14 cellular contexts compared by ENCODE assay signal in the genomic region with DNA sequence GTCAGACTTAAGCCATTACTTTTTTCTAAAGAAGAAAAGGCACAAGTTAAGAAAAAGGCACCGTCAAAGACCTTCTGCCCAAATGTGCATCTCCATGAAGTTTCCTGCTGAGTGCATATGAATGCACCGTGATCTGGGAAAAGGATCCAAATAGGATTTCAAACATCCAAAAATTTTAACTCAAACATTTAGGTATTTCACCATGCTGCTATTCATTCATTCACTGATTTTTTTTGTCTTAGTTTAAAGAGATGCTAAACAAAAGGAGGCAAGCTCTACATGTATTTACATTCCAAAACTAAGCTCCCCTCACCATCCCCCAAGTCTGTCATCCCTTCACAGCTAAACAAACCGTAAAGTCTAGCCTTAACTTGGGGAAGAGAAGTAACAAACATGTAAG.
"Had no signal": no experiment of that assay in that cellular context is flagged by ENCODE, and none has a peak within 500 bp of the region (broad histone marks: within the 10 kb centered on the region; RNA-seq: fewer than 3 reads in every experiment).

No MANE protein-coding gene starts in this region.

- H3K27me3 ChIP-seq: colonic mucosa, gastroesophageal sphincter, stomach had no signal

- ATAC-seq: gastroesophageal sphincter, left ventricle myocardium superior had no signal

- H3K79me2 ChIP-seq: parathyroid adenoma had no signal

- H3K4me1 ChIP-seq: colonic mucosa, gastroesophageal sphincter, parathyroid adenoma had no signal

- H2AFZ ChIP-seq: parathyroid adenoma had no signal

- H3K9ac ChIP-seq: parathyroid adenoma had no signal

- H3K9me3 ChIP-seq: colonic mucosa had no signal

- H3K4me3 ChIP-seq: colonic mucosa, gastroesophageal sphincter, stomach had no signal

- H3K27ac ChIP-seq: colonic mucosa, gastroesophageal sphincter, parathyroid adenoma, stomach had no signal

- FAIRE-seq: urothelium cell line had no signal

- DNase-seq: activated CD4-positive, alpha-beta T cell treated with anti-CD3 and anti-CD28 coated beads, Interleukin-2, amount 10 ng/mL, durations not matched to agents 24 days and 14 days; activated naive CD4-positive, alpha-beta T cell treated with anti-CD3 and anti-CD28 coated beads, Interleukin-2, amount 50 U/mL, for 16 hours; caudate nucleus; colonic mucosa; effector CD4-positive, alpha-beta T cell; hippocampal formation; kidney; left ventricle myocardium superior; stimulated activated CD4-positive, alpha-beta T cell treated with anti-CD3 and anti-CD28 coated beads, Interleukin-15, amount 100 ng/mL, for 24 hours; stimulated activated CD4-positive, alpha-beta T cell treated with anti-CD3 and anti-CD28 coated beads, Interleukin-4, amount 100 ng/mL, for 24 hours; stomach had no signal

- H3K36me3 ChIP-seq: colonic mucosa, gastroesophageal sphincter, stomach had no signal
